ENCODE assay signal across 8 cellular contexts in genomic region chr6:160741012-160741411, GRCh38. TPM values are rescaled to one million over a fixed set of nuclear protein-coding genes. Genes with fewer than 3 reads are reported as not detected.
DNase-seq lines count a peak whose midpoint lies in the region; ATAC-seq and FAIRE-seq lines count a peak whose summit lies in the region.
"Not testable (repeated sequence)": the region's sequence is repeated elsewhere in the genome, so short reads cannot be mapped to it uniquely, and the experiment has no call there.
"Had no signal": no experiment of that assay in that cellular context is flagged by ENCODE, and none has a peak within 500 bp of the region (broad histone marks: within the 10 kb centered on the region; RNA-seq: fewer than 3 reads in every experiment).

No MANE protein-coding gene starts in this region.

- not testable (repeated sequence) for H3K4me3 Mint-ChIP-seq in activated T-cell treated with anti-CD3 and anti-CD28 coated beads, Interleukin-2, amount 50 U/mL, for 72 hours

- not testable (repeated sequence) for H3K36me3 Mint-ChIP-seq in activated T-cell treated with anti-CD3 and anti-CD28 coated beads, Interleukin-2, amount 50 U/mL, for 72 hours (ENCODE audit: insufficient read depth in 2 of 2)

- DNase-seq in GM18507 (ENCODE audit: extremely low spot score, insufficient read length, low read depth): not testable (repeated sequence)
- DNase-seq in GM19240 (ENCODE audit: insufficient read length, low spot score): peak; percentile 9
- peak in 1 of 2 donors; percentile 29 for DNase-seq in activated T-cell treated with anti-CD3 and anti-CD28 coated beads, Interleukin-2, amount 50 U/mL, for 72 hours

- not testable (repeated sequence) for H3K27ac Mint-ChIP-seq in activated T-cell treated with anti-CD3 and anti-CD28 coated beads, Interleukin-2, amount 50 U/mL, for 72 hours

- H3K4me1 Mint-ChIP-seq in activated T-cell treated with anti-CD3 and anti-CD28 coated beads, Interleukin-2, amount 50 U/mL, for 72 hours (ENCODE audit: low read depth): not testable (repeated sequence)

- not testable (repeated sequence) for H3K9me3 Mint-ChIP-seq in activated T-cell treated with anti-CD3 and anti-CD28 coated beads, Interleukin-2, amount 50 U/mL, for 72 hours

- ATAC-seq in GM21515 (IDR thresholded peaks at IDR 0.05; ENCODE audit: unreplicated experiment) (peak; percentile 98), HG02798 (IDR thresholded peaks at IDR 0.05; ENCODE audit: poor library complexity, unreplicated experiment) (peak; percentile 98), HG03103 (IDR thresholded peaks at IDR 0.05; ENCODE audit: low read depth, unreplicated experiment) (peak; percentile 97), HG03558 (IDR thresholded peaks at IDR 0.05; ENCODE audit: extremely low read depth, unreplicated experiment) (peak; percentile 98)
- ATAC-seq in activated T-cell treated with anti-CD3 and anti-CD28 coated beads, Interleukin-2, amount 50 U/mL, for 72 hours (replicated peaks in 1 of 2): peak; percentile 32 to 91

- FAIRE-seq in GM18507 (lab: Jason Lieb, UNC): peak; percentile 97

- peaks cover 20% of the 10 kb centered on the region for H3K27me3 Mint-ChIP-seq in activated T-cell treated with anti-CD3 and anti-CD28 coated beads, Interleukin-2, amount 50 U/mL, for 72 hours (ENCODE audit: low read depth)

RNA-seq across cellular contexts. Expression of gene PLG, which starts 39.0 kb away (rescaled TPM):
- total RNA-seq in activated T-cell treated with anti-CD3 and anti-CD28 coated beads, Interleukin-2, amount 50 U/mL, for 72 hours: under 1 TPM; 0.41 to 0.49 TPM
- total RNA-seq: posterior vena cava had no signal
